In the genomic region with DNA sequence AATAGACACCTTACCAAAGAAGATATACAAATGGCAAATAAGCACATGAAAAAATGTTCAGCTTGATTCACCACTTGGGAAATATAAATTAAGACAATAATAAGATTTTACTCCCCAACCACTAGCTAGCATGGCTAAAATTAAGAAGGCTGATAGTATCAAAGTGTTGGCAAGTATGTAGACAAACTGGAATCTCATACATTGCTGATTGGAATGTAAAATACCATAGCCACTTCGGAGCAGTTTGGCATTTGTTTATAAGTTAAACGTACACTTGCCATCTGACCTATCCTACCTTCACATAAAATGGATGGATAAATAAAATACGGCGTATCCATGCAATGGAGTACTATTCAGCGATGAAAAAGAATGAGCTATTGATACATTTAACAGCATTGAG, we compare ENCODE assay signal across 9 cellular contexts.
"Had no signal": no experiment of that assay in that cellular context is flagged by ENCODE, and none has a peak within 500 bp of the region (broad histone marks: within the 10 kb centered on the region; RNA-seq: fewer than 3 reads in every experiment).

No MANE protein-coding gene starts in this region.

- H2AFZ ChIP-seq: GM23248, GM23338 had no signal

- H3K4me3 ChIP-seq: GM23248, GM23338, HAP-1 had no signal

- H3K4me2 ChIP-seq: GM23338 had no signal

- DNase-seq: GM23248, GOT3, H7, H9, HCEC 1CT, HFFc6 had no signal

- H3K9me3 ChIP-seq: HAP-1 had no signal

- H3K27ac ChIP-seq: GM23248 had no signal

- H3K4me1 ChIP-seq: HAP-1 had no signal

- FAIRE-seq: H1 had no signal

- H3K9ac ChIP-seq: GM23248 had no signal
